Comparison of ENCODE assay signal across 1 cellular context in the genomic region with DNA sequence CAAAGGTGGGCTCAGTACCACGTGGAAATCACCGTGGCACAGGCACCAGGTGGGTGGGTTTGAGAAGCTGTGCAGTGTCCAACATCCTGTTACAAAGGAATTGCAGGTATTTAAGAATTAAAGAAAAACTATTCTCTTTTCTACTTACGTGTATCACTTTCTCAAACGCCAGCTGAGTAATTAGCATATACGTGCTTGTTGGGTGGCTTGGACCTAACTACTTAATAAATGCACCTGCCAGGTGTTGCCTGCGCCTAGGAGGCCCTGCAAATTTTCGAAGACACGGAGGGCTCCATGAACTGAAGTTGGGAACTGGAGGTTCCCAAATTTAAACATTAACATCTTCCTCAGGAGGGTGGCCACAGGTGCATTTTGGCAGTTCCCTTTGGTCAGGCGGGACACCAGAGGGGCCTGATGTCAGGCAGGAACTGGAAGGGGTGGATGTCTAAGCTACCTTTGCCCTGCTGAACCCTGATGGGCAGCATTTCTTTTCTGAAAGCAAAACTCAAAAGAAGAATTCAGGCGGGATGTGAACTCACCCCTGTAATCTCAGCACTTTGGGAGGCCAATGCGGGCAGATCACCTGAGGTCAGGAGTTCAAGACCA.
TF ChIP-seq lines count a peak whose summit lies in the region.

No MANE protein-coding gene starts in this region.

TF ChIP-seq in GM23338, 12 proteins besides CTCF, POLR2A, EP300 and RAD21 (continued from another document):
- TF ChIP-seq, protein P1, sequence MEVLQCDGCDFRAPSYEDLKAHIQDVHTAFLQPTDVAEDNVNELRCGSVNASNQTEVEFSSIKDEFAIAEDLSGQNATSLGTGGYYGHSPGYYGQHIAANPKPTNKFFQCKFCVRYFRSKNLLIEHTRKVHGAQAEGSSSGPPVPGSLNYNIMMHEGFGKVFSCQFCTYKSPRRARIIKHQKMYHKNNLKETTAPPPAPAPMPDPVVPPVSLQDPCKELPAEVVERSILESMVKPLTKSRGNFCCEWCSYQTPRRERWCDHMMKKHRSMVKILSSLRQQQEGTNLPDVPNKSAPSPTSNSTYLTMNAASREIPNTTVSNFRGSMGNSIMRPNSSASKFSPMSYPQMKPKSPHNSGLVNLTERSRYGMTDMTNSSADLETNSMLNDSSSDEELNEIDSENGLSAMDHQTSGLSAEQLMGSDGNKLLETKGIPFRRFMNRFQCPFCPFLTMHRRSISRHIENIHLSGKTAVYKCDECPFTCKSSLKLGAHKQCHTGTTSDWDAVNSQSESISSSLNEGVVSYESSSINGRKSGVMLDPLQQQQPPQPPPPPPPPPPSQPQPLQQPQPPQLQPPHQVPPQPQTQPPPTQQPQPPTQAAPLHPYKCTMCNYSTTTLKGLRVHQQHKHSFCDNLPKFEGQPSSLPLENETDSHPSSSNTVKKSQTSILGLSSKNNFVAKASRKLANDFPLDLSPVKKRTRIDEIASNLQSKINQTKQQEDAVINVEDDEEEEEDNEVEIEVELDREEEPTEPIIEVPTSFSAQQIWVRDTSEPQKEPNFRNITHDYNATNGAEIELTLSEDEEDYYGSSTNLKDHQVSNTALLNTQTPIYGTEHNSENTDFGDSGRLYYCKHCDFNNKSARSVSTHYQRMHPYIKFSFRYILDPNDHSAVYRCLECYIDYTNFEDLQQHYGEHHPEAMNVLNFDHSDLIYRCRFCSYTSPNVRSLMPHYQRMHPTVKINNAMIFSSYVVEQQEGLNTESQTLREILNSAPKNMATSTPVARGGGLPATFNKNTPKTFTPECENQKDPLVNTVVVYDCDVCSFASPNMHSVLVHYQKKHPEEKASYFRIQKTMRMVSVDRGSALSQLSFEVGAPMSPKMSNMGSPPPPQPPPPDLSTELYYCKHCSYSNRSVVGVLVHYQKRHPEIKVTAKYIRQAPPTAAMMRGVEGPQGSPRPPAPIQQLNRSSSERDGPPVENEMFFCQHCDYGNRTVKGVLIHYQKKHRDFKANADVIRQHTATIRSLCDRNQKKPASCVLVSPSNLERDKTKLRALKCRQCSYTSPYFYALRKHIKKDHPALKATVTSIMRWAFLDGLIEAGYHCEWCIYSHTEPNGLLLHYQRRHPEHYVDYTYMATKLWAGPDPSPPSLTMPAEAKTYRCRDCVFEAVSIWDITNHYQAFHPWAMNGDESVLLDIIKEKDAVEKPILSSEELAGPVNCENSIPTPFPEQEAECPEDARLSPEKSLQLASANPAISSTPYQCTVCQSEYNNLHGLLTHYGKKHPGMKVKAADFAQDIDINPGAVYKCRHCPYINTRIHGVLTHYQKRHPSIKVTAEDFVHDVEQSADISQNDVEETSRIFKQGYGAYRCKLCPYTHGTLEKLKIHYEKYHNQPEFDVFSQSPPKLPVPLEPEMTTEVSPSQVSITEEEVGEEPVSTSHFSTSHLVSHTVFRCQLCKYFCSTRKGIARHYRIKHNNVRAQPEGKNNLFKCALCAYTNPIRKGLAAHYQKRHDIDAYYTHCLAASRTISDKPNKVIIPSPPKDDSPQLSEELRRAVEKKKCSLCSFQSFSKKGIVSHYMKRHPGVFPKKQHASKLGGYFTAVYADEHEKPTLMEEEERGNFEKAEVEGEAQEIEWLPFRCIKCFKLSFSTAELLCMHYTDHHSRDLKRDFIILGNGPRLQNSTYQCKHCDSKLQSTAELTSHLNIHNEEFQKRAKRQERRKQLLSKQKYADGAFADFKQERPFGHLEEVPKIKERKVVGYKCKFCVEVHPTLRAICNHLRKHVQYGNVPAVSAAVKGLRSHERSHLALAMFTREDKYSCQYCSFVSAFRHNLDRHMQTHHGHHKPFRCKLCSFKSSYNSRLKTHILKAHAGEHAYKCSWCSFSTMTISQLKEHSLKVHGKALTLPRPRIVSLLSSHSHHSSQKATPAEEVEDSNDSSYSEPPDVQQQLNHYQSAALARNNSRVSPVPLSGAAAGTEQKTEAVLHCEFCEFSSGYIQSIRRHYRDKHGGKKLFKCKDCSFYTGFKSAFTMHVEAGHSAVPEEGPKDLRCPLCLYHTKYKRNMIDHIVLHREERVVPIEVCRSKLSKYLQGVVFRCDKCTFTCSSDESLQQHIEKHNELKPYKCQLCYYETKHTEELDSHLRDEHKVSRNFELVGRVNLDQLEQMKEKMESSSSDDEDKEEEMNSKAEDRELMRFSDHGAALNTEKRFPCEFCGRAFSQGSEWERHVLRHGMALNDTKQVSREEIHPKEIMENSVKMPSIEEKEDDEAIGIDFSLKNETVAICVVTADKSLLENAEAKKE (CRISPR knock-in tag; IDR thresholded peaks at IDR 0.05) = no peak
- TF ChIP-seq EZH2phosphoT487 (IDR thresholded peaks at IDR 0.05; ENCODE audit: unreplicated experiment) (no peak), STAT1 (IDR thresholded peaks at IDR 0.05; ENCODE audit: unreplicated experiment) (no peak), CREB1 (CRISPR knock-in tag; IDR thresholded peaks at IDR 0.05; ENCODE audit: low read depth) (no peak)
